Comparison of ENCODE assay signal across 30 cellular contexts in genomic region chr12:114961491-114961890, GRCh38.
"Had no signal": no experiment of that assay in that cellular context is flagged by ENCODE, and none has a peak within 500 bp of the region (broad histone marks: within the 10 kb centered on the region; RNA-seq: fewer than 3 reads in every experiment).

No MANE protein-coding gene starts in this region.

- H3K4me3 ChIP-seq: coronary artery, esophagus muscularis mucosa, gastrocnemius medialis, heart left ventricle had no signal

- H3K36me3 ChIP-seq: brain microvascular endothelial cell, esophagus muscularis mucosa, gastrocnemius medialis, heart left ventricle had no signal

- ATAC-seq: activated CD4-positive, alpha-beta T cell treated with anti-CD3 and anti-CD28 coated beads for 36 hours; activated CD8-positive, alpha-beta memory T cell treated with anti-CD3 and anti-CD28 coated beads, Interleukin-2, amount 10 ng/mL, durations not matched to agents 7 days and 5 days; activated CD8-positive, alpha-beta T cell treated with anti-CD3 and anti-CD28 coated beads, Interleukin-2, amount 10 ng/mL, durations not matched to agents 7 days and 5 days; effector memory CD8-positive, alpha-beta T cell; foreskin keratinocyte; gastrocnemius medialis; heart left ventricle; T-helper 17 cell had no signal

- H3K27ac ChIP-seq: brain microvascular endothelial cell, coronary artery, esophagus muscularis mucosa, foreskin keratinocyte, gastrocnemius medialis, heart left ventricle had no signal

- H3K4me1 ChIP-seq: esophagus muscularis mucosa, gastrocnemius medialis, heart left ventricle had no signal

- DNase-seq: activated CD4-positive, alpha-beta memory T cell treated with anti-CD3 and anti-CD28 coated beads for 36 hours; activated CD4-positive, alpha-beta T cell treated with anti-CD3 and anti-CD28 coated beads for 36 hours; activated CD4-positive, alpha-beta T cell treated with anti-CD3 and anti-CD28 coated beads, Interleukin-2, amount 10 ng/mL, durations not matched to agents 24 days and 14 days; activated CD4-positive, CD25-positive, alpha-beta regulatory T cell; activated CD4-positive, CD25-positive, alpha-beta regulatory T cell treated with anti-CD3 and anti-CD28 coated beads, Interleukin-2, amount 50 U/mL, for 72 hours; activated CD8-positive, alpha-beta memory T cell treated with anti-CD3 and anti-CD28 coated beads, Interleukin-2, amount 10 ng/mL, durations not matched to agents 7 days and 5 days; activated CD8-positive, alpha-beta memory T cell treated with anti-CD3 and anti-CD28 coated beads, Interleukin-2, amount 50 U/mL, for 4 hours; activated CD8-positive, alpha-beta T cell treated with anti-CD3 and anti-CD28 coated beads, Interleukin-2, amount 10 ng/mL, durations not matched to agents 7 days and 5 days; activated gamma-delta T cell; activated naive CD4-positive, alpha-beta T cell treated with anti-CD3 and anti-CD28 coated beads, Interleukin-2, amount 50 U/mL, for 16 hours; activated naive CD4-positive, alpha-beta T cell treated with Interleukin-2 at 50 U/mL for 16 hours; activated T-cell treated with anti-CD3 and anti-CD28 coated beads, Interleukin-2, amount 50 U/mL, for 1 hour; activated T-cell treated with anti-CD3 and anti-CD28 coated beads, Interleukin-2, amount 50 U/mL, for 48 hours; amniotic stem cell; anterior cingulate cortex; brain microvascular endothelial cell; effector CD4-positive, alpha-beta T cell; effector memory CD8-positive, alpha-beta T cell; erythroblast; foreskin keratinocyte; gastrocnemius medialis; glutamatergic neuron; heart left ventricle; T-helper 1 cell; T-helper 17 cell; T1000 had no signal

- H3K27me3 ChIP-seq: brain microvascular endothelial cell, esophagus muscularis mucosa, foreskin keratinocyte, gastrocnemius medialis, heart left ventricle had no signal

- H3K9me3 ChIP-seq: esophagus muscularis mucosa, gastrocnemius medialis had no signal

- FAIRE-seq: astrocyte, bronchial epithelial cell had no signal
